ENCODE assay signal across 3 cellular contexts in the genomic region with DNA sequence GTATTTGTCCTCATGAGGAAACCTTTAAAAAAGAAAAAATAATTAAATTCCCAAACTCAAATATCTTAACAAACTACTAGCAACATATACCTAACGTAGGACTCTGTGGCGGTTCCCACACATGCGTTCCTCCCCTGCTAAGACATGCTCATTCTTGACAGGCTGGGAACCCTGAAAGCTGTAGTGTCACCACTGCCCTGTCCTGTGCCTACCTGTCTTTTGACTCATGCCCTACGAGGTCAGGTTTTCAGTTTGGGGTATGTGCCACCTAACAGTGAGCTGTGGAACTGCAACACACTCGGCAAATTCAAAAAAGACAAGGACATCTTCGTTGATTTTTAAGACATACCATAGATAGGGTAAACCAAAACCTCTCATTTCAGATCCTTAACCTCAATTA.
TF ChIP-seq lines count a peak whose summit lies in the region.

No MANE protein-coding gene starts in this region.

TF ChIP-seq in HCT116, 20 proteins besides CTCF, POLR2A, EP300 and RAD21 (continued from another document):
- TF ChIP-seq, protein P1, sequence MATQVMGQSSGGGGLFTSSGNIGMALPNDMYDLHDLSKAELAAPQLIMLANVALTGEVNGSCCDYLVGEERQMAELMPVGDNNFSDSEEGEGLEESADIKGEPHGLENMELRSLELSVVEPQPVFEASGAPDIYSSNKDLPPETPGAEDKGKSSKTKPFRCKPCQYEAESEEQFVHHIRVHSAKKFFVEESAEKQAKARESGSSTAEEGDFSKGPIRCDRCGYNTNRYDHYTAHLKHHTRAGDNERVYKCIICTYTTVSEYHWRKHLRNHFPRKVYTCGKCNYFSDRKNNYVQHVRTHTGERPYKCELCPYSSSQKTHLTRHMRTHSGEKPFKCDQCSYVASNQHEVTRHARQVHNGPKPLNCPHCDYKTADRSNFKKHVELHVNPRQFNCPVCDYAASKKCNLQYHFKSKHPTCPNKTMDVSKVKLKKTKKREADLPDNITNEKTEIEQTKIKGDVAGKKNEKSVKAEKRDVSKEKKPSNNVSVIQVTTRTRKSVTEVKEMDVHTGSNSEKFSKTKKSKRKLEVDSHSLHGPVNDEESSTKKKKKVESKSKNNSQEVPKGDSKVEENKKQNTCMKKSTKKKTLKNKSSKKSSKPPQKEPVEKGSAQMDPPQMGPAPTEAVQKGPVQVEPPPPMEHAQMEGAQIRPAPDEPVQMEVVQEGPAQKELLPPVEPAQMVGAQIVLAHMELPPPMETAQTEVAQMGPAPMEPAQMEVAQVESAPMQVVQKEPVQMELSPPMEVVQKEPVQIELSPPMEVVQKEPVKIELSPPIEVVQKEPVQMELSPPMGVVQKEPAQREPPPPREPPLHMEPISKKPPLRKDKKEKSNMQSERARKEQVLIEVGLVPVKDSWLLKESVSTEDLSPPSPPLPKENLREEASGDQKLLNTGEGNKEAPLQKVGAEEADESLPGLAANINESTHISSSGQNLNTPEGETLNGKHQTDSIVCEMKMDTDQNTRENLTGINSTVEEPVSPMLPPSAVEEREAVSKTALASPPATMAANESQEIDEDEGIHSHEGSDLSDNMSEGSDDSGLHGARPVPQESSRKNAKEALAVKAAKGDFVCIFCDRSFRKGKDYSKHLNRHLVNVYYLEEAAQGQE (IDR thresholded peaks at IDR 0.05; ENCODE audit: low read depth), result no peak
- TF ChIP-seq POLR2AphosphoS5 (IDR thresholded peaks at IDR 0.05; ENCODE audit: low read depth, low read length), result no peak
- no peak for TF ChIP-seq YY1 (IDR thresholded peaks at IDR 0.05; ENCODE audit: extremely low read depth, insufficient replicate concordance, low read depth, low read length)
- TF ChIP-seq TCF7L2 (IDR thresholded peaks at IDR 0.05; ENCODE audit: borderline replicate concordance, extremely low read depth, insufficient read depth, insufficient read length), result no peak
- TF ChIP-seq, protein P2, sequence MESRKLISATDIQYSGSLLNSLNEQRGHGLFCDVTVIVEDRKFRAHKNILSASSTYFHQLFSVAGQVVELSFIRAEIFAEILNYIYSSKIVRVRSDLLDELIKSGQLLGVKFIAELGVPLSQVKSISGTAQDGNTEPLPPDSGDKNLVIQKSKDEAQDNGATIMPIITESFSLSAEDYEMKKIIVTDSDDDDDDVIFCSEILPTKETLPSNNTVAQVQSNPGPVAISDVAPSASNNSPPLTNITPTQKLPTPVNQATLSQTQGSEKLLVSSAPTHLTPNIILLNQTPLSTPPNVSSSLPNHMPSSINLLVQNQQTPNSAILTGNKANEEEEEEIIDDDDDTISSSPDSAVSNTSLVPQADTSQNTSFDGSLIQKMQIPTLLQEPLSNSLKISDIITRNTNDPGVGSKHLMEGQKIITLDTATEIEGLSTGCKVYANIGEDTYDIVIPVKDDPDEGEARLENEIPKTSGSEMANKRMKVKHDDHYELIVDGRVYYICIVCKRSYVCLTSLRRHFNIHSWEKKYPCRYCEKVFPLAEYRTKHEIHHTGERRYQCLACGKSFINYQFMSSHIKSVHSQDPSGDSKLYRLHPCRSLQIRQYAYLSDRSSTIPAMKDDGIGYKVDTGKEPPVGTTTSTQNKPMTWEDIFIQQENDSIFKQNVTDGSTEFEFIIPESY (IDR thresholded peaks at IDR 0.05; ENCODE audit: extremely low read depth, insufficient replicate concordance, low read length), result no peak
- no peak for TF ChIP-seq CBX3 (IDR thresholded peaks at IDR 0.05; ENCODE audit: low read depth)
- TF ChIP-seq, protein P3, sequence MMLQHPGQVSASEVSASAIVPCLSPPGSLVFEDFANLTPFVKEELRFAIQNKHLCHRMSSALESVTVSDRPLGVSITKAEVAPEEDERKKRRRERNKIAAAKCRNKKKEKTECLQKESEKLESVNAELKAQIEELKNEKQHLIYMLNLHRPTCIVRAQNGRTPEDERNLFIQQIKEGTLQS (IDR thresholded peaks at IDR 0.05), result no peak
- no peak for TF ChIP-seq JUND (IDR thresholded peaks at IDR 0.05)
- TF ChIP-seq ZNF274 (IDR thresholded peaks at IDR 0.05; ENCODE audit: low read depth, low read length), result no peak
TF ChIP-seq in HCT116: peak in this region for 0.

TF ChIP-seq in WTC11, 78 proteins besides CTCF, POLR2A, EP300 and RAD21 (continued from another document):
- TF ChIP-seq, protein P4, sequence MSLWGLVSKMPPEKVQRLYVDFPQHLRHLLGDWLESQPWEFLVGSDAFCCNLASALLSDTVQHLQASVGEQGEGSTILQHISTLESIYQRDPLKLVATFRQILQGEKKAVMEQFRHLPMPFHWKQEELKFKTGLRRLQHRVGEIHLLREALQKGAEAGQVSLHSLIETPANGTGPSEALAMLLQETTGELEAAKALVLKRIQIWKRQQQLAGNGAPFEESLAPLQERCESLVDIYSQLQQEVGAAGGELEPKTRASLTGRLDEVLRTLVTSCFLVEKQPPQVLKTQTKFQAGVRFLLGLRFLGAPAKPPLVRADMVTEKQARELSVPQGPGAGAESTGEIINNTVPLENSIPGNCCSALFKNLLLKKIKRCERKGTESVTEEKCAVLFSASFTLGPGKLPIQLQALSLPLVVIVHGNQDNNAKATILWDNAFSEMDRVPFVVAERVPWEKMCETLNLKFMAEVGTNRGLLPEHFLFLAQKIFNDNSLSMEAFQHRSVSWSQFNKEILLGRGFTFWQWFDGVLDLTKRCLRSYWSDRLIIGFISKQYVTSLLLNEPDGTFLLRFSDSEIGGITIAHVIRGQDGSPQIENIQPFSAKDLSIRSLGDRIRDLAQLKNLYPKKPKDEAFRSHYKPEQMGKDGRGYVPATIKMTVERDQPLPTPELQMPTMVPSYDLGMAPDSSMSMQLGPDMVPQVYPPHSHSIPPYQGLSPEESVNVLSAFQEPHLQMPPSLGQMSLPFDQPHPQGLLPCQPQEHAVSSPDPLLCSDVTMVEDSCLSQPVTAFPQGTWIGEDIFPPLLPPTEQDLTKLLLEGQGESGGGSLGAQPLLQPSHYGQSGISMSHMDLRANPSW (CRISPR knock-in tag; conservative IDR thresholded peaks at IDR 0.05; ENCODE audit: low read depth), result no peak
- TF ChIP-seq, protein P5, sequence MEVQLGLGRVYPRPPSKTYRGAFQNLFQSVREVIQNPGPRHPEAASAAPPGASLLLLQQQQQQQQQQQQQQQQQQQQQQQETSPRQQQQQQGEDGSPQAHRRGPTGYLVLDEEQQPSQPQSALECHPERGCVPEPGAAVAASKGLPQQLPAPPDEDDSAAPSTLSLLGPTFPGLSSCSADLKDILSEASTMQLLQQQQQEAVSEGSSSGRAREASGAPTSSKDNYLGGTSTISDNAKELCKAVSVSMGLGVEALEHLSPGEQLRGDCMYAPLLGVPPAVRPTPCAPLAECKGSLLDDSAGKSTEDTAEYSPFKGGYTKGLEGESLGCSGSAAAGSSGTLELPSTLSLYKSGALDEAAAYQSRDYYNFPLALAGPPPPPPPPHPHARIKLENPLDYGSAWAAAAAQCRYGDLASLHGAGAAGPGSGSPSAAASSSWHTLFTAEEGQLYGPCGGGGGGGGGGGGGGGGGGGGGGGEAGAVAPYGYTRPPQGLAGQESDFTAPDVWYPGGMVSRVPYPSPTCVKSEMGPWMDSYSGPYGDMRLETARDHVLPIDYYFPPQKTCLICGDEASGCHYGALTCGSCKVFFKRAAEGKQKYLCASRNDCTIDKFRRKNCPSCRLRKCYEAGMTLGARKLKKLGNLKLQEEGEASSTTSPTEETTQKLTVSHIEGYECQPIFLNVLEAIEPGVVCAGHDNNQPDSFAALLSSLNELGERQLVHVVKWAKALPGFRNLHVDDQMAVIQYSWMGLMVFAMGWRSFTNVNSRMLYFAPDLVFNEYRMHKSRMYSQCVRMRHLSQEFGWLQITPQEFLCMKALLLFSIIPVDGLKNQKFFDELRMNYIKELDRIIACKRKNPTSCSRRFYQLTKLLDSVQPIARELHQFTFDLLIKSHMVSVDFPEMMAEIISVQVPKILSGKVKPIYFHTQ (CRISPR knock-in tag; IDR thresholded peaks at IDR 0.05), result no peak
- TF ChIP-seq, protein P6, sequence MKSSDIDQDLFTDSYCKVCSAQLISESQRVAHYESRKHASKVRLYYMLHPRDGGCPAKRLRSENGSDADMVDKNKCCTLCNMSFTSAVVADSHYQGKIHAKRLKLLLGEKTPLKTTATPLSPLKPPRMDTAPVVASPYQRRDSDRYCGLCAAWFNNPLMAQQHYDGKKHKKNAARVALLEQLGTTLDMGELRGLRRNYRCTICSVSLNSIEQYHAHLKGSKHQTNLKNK (CRISPR knock-in tag; IDR thresholded peaks at IDR 0.05), result no peak
- TF ChIP-seq TEAD1 (CRISPR knock-in tag; IDR thresholded peaks at IDR 0.05), result no peak
- TF ChIP-seq, protein P3 (CRISPR knock-in tag; conservative IDR thresholded peaks at IDR 0.05), result no peak

TF ChIP-seq in liver, 16 proteins besides CTCF, POLR2A, EP300 and RAD21 (continued from another document):
- TF ChIP-seq SP1 (IDR thresholded peaks at IDR 0.05) (no peak), NR2F2 (IDR thresholded peaks at IDR 0.05) (no peak), FOXA1 (IDR thresholded peaks at IDR 0.05) (no peak), TAF1 (conservative IDR thresholded peaks at IDR 0.05) (no peak), HNF4A (conservative IDR thresholded peaks at IDR 0.05) (no peak), EGR1 (IDR thresholded peaks at IDR 0.05; ENCODE audit: low read depth in 2 of 2) (no peak), JUND (IDR thresholded peaks at IDR 0.05) (no peak)
- TF ChIP-seq, protein P2 (IDR thresholded peaks at IDR 0.05), result no peak
